ENCODE assay signal across 17 cellular contexts in the genomic region with DNA sequence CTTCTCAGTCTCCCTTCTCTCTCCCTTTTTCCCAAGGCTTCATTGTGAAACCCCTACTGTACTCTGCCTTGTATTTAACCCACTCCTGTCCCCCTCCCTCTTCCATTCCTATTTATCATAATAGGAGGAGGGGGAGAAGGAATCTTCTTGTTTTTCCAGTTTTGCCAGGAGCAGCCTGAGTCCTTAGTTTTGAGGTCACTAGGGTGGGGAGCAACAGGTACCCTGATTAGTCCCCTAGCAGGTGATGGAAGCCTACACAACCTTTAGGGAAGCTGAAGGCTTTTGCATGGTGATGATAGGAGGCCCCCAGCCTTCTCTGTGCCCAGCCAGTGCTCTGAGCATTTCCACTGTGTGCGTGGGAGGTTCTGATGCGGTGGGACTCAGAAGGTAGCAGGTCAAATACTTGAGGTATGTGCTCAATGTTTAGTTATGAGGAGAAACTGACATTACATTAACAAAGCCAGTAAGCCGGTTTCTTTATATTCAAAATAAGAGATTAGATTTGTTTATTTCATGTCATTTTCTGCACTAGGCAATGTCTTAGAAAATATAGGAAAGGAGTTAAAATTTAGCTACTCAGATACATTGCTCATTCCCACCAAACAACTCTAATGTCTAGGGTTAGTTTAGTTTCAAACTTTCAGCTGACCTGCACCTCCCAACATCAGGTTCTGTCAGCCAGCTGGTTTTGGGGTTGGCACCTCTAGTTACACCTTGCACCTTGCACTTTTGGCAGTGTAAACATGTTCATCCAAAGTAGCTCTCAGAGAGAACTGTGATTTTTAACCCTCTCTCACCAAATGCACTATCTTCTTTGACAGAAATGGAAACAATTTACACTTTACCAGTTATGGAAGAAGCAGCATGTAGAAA. TPM values are rescaled to one million over a fixed set of nuclear protein-coding genes. Genes with fewer than 3 reads are reported as not detected.
DNase-seq lines count a peak whose midpoint lies in the region; ATAC-seq and TF ChIP-seq lines count a peak whose summit lies in the region.
"Had no signal": no experiment of that assay in that cellular context is flagged by ENCODE, and none has a peak within 500 bp of the region (broad histone marks: within the 10 kb centered on the region; RNA-seq: fewer than 3 reads in every experiment).

No MANE protein-coding gene starts in this region.

- DNase-seq in adipocyte (ENCODE audit: low read depth) (peak; percentile 48), non-pigmented ciliary epithelial cell (ENCODE audit: low read depth) (peak; percentile 65), upper lobe of right lung (no peak), NCI-H82 (lab: John Stamatoyannopoulos, UW) (no peak), AG08396 (ENCODE audit: low spot score) (no peak), HuH-7 (ENCODE audit: low spot score) (no peak)
- DNase-seq: activated effector memory CD4-positive, alpha-beta T cell treated with anti-CD3 and anti-CD28 coated beads, Interleukin-2, amount 50 U/mL, for 16 hours; aorta; dermis blood vessel endothelial cell; MM.1S; NCI-H2029; NCI-H524 had no signal

- H3K36me3 ChIP-seq in adipocyte (ENCODE audit: control insufficient read depth, insufficient read depth, low read length, severe bottlenecking) (no peaks in the 10 kb centered on the region), gastroesophageal sphincter (no peaks in the 10 kb centered on the region), upper lobe of right lung (no peaks in the 10 kb centered on the region)
- H3K36me3 ChIP-seq: BLaER1 had no signal

- WGBS in gastroesophageal sphincter (ENCODE audit: low coverage in 1 of 2), 2 donors: 22 to 30% methylated on average over 3 of the region's 3 CpGs

- intact Hi-C loops in upper lobe of right lung (cut with DNase I): no loop called here

- ATAC-seq in gastroesophageal sphincter (no peak), upper lobe of right lung (peak; percentile 9)
- ATAC-seq: activated CD4-positive, CD25-positive, alpha-beta regulatory T cell treated with anti-CD3 and anti-CD28 coated beads, Interleukin-2, amount 50 U/mL, for 24 hours had no signal

- no peak for TF ChIP-seq POLR2A in gastroesophageal sphincter (IDR thresholded peaks at IDR 0.05)

- no peak for TF ChIP-seq EP300 in gastroesophageal sphincter (IDR thresholded peaks at IDR 0.05)

- peaks cover 50% of the 10 kb centered on the region for H3K4me1 ChIP-seq in adipocyte (ENCODE audit: control insufficient read depth, insufficient read depth, low read length)
- H3K4me1 ChIP-seq in gastroesophageal sphincter: peaks cover 29 to 98% (median 47%) of the 10 kb centered on the region in 3 donors
- H3K4me1 ChIP-seq in upper lobe of right lung: peaks cover 27% of the 10 kb centered on the region
- H3K4me1 ChIP-seq: BLaER1, parathyroid adenoma had no signal

- H3K9ac ChIP-seq in adipocyte (ENCODE audit: low read length): no peak overlapping the region
- H3K9ac ChIP-seq: BLaER1, parathyroid adenoma had no signal

- H3K27ac ChIP-seq in gastroesophageal sphincter: peak overlapping the region; percentile 86 to 99 (median 94)
- peak overlapping the region; percentile 1 for H3K27ac ChIP-seq in upper lobe of right lung
- H3K27ac ChIP-seq: BLaER1, parathyroid adenoma had no signal

- H3K4me3 ChIP-seq in adipocyte (ENCODE audit: low read length): no peak overlapping the region
- no peak overlapping the region for H3K4me3 ChIP-seq in gastroesophageal sphincter
- no peak overlapping the region for H3K4me3 ChIP-seq in upper lobe of right lung
- H3K4me3 ChIP-seq: BLaER1 had no signal

- H3K27me3 ChIP-seq in adipocyte (replicated peaks; ENCODE audit: control insufficient read depth, insufficient read depth, low read length): no peaks in the 10 kb centered on the region
- no peaks in the 10 kb centered on the region for H3K27me3 ChIP-seq in gastroesophageal sphincter
- no peaks in the 10 kb centered on the region for H3K27me3 ChIP-seq in upper lobe of right lung
- H3K27me3 ChIP-seq: BLaER1 had no signal

- TF ChIP-seq CTCF in gastroesophageal sphincter (IDR thresholded peaks at IDR 0.05) (no peak), upper lobe of right lung (IDR thresholded peaks at IDR 0.05) (no peak)

- H3K9me3 ChIP-seq in adipocyte (ENCODE audit: control insufficient read depth, low read length) (no peaks in the 10 kb centered on the region), gastroesophageal sphincter (no peaks in the 10 kb centered on the region), upper lobe of right lung (no peaks in the 10 kb centered on the region)
- H3K9me3 ChIP-seq: BLaER1 had no signal

RNA-seq across cellular contexts. Expression of gene PARVA, which starts 26.0 kb away (rescaled TPM):
- total RNA-seq in gastroesophageal sphincter (100 to 1,000 TPM; 167 to 245 (median 240) TPM), upper lobe of right lung (84.0 TPM)
- total RNA-seq: T-helper 2 cell treated with Interferon-gamma antibody and Interleukin-4, amounts not matched to agents 100 ng/mL and 5 ng/mL, for 36 hours had no signal

Comparison
In these comparisons a context has a peak if more than half of its experiments do, and no peak if none do; other contexts are left out.
1. DNase-seq: peak in adipocyte (single experiment) and non-pigmented ciliary epithelial cell (single experiment); none in upper lobe of right lung (single experiment), NCI-H82 (single experiment), AG08396 (single experiment) and HuH-7 (single experiment).